Comparison of ENCODE assay signal across 1 cellular context in genomic region chr1:91021686-91022517, GRCh38.
A peak's percentile ranks its signal among the peaks of the same experiment; 100 is the strongest.
TF ChIP-seq lines count a peak whose summit lies in the region.

ZNF644 (minus strand) TSS chr1:91022035; CDS start chr1:90982353, 39,682 bp downstream.

TF ChIP-seq in K562, 482 proteins besides CTCF, POLR2A, EP300 and RAD21 (continued from another document and continues in another):
- TF ChIP-seq STAT6 (CRISPR knock-in tag; IDR thresholded peaks at IDR 0.05) (no peak), NR2C2 (CRISPR knock-in tag; IDR thresholded peaks at IDR 0.05) (no peak), NR2C2 (tag; IDR thresholded peaks at IDR 0.05) (peak; percentile 88), BCL6 (CRISPR knock-in tag; IDR thresholded peaks at IDR 0.05) (no peak), NFXL1 (CRISPR knock-in tag; IDR thresholded peaks at IDR 0.05) (no peak), ZNF217 (CRISPR knock-in tag; IDR thresholded peaks at IDR 0.05) (no peak), DNMT1 (IDR thresholded peaks at IDR 0.05) (no peak), KLF16 (IDR thresholded peaks at IDR 0.05) (0 out of 2 replicates have a peak, but pooled peaks have one; percentile 5), E2F1 (CRISPR knock-in tag; IDR thresholded peaks at IDR 0.05) (peak; percentile 98), POLR2AphosphoS5 (IDR thresholded peaks at IDR 0.05; ENCODE audit: control insufficient read depth, insufficient read depth, low read depth, low read length) (peak; percentile 65), ZNF589 (CRISPR knock-in tag; IDR thresholded peaks at IDR 0.05; ENCODE audit: low read depth) (peak; percentile 78; the same call in 1 of the 2 replicates), BRD4 (IDR thresholded peaks at IDR 0.05) (peak; percentile 94), CBFB (CRISPR knock-in tag; IDR thresholded peaks at IDR 0.05) (no peak), BMI1 (IDR thresholded peaks at IDR 0.05; ENCODE audit: low read length) (no peak), ZFX (CRISPR knock-in tag; IDR thresholded peaks at IDR 0.05) (peak; percentile 96), CTBP1 (IDR thresholded peaks at IDR 0.05; ENCODE audit: borderline replicate concordance) (peak; percentile 31; the same call in 1 of the 2 replicates), KLF13 (tag; IDR thresholded peaks at IDR 0.05; ENCODE audit: borderline replicate concordance, low read depth) (no peak), L3MBTL2 (IDR thresholded peaks at IDR 0.05) (peak; percentile 99), HNRNPUL1 (IDR thresholded peaks at IDR 0.05; ENCODE audit: low read length) (no peak), ZBTB43 (CRISPR knock-in tag; IDR thresholded peaks at IDR 0.05) (peak; percentile 84; the same call in 1 of the 2 replicates), EZH2 (IDR thresholded peaks at IDR 0.05; ENCODE audit: borderline replicate concordance, low read depth, low read length) (no peak), ZNF316 (IDR thresholded peaks at IDR 0.05) (no peak), SNIP1 (IDR thresholded peaks at IDR 0.05; ENCODE audit: low read depth) (no peak), COPS2 (conservative IDR thresholded peaks at IDR 0.05) (no peak), ZNF780A (CRISPR knock-in tag; IDR thresholded peaks at IDR 0.05) (no peak), HBP1 (CRISPR knock-in tag; IDR thresholded peaks at IDR 0.05) (no peak), ETS1 (conservative IDR thresholded peaks at IDR 0.05; ENCODE audit: control insufficient read depth, low read depth, low read length) (no peak), RBM15 (IDR thresholded peaks at IDR 0.05; ENCODE audit: insufficient read depth, low read length) (no peak), SIN3B (IDR thresholded peaks at IDR 0.05; ENCODE audit: low read depth) (peak; percentile 29; the same call in 1 of the 2 replicates), UBTF (IDR thresholded peaks at IDR 0.05; ENCODE audit: borderline replicate concordance in 1 of 2, low read depth in 2 of 2, low read length in 2 of 2) (peak; percentile 21 to 46; a peak in 1 of 4 replicates), HDAC3 (IDR thresholded peaks at IDR 0.05; ENCODE audit: borderline replicate concordance, partially characterized antibody) (no peak), PRPF4 (IDR thresholded peaks at IDR 0.05; ENCODE audit: insufficient read depth, low read depth, low read length, poor library complexity, severe bottlenecking) (peak; percentile 60), AFF1 (IDR thresholded peaks at IDR 0.05; ENCODE audit: low read depth in 1 of 2, partially characterized antibody in 2 of 2) (no peak), NR2C1 (IDR thresholded peaks at IDR 0.05) (no peak), NR2C1 (tag; IDR thresholded peaks at IDR 0.05) (no peak; the same call in 1 of the 2 replicates), CCAR2 (IDR thresholded peaks at IDR 0.05; ENCODE audit: low read depth, low read length) (no peak), SMAD1 (IDR thresholded peaks at IDR 0.05; ENCODE audit: low read depth, low read length, partially characterized antibody) (peak; percentile 12), ZNF311 (CRISPR knock-in tag; IDR thresholded peaks at IDR 0.05) (no peak), E2F4 (CRISPR knock-in tag; IDR thresholded peaks at IDR 0.05; ENCODE audit: low read depth) (no peak; the same call in 1 of the 2 replicates), SUPT5H (IDR thresholded peaks at IDR 0.05) (peak; percentile 85), POLR2B (IDR thresholded peaks at IDR 0.05; ENCODE audit: low read depth, partially characterized antibody) (peak; percentile 77), POLR2H (tag; IDR thresholded peaks at IDR 0.05; ENCODE audit: low read depth) (peak; percentile 73), XRCC4 (IDR thresholded peaks at IDR 0.05; ENCODE audit: extremely low read depth, insufficient read depth, insufficient read length) (no peak), E2F8 (IDR thresholded peaks at IDR 0.05; ENCODE audit: low read depth, partially characterized antibody) (peak; percentile 63), NCOA4 (IDR thresholded peaks at IDR 0.05; ENCODE audit: partially characterized antibody) (no peak), XRCC3 (IDR thresholded peaks at IDR 0.05) (no peak), ADNP (tag; IDR thresholded peaks at IDR 0.05) (no peak), ETV6 (IDR thresholded peaks at IDR 0.05; ENCODE audit: borderline replicate concordance in 1 of 2, low read depth in 2 of 2, low read length in 1 of 2) (no peak), ETV6 (CRISPR knock-in tag; IDR thresholded peaks at IDR 0.05; ENCODE audit: borderline replicate concordance) (no peak), DDX20 (tag; IDR thresholded peaks at IDR 0.05; ENCODE audit: low read depth) (no peak), TCF3 (CRISPR knock-in tag; IDR thresholded peaks at IDR 0.05) (no peak), CREB1 (IDR thresholded peaks at IDR 0.05) (peak; percentile 94), CREB1 (CRISPR knock-in tag; IDR thresholded peaks at IDR 0.05) (peak; percentile 89)
